12 cellular contexts compared by ENCODE assay signal in genomic region chr3:59856921-59857320, GRCh38.
A peak's percentile ranks its signal among the peaks of the same experiment; 100 is the strongest.
DNase-seq lines count a peak whose midpoint lies in the region; ATAC-seq and TF ChIP-seq lines count a peak whose summit lies in the region.
"Had no signal": no experiment of that assay in that cellular context is flagged by ENCODE, and none has a peak within 500 bp of the region (broad histone marks: within the 10 kb centered on the region; RNA-seq: fewer than 3 reads in every experiment).

No MANE protein-coding gene starts in this region.

- TF ChIP-seq CTCF in IMR-90 (conservative IDR thresholded peaks at IDR 0.05; ENCODE audit: low read depth, low read length) (no peak), OCI-LY3 (IDR thresholded peaks at IDR 0.05; ENCODE audit: low read depth, low read length) (no peak), hepatocyte (IDR thresholded peaks at IDR 0.05; ENCODE audit: poor library complexity) (no peak), type B pancreatic cell (conservative IDR thresholded peaks at IDR 0.05) (no peak)

- H4K20me1 ChIP-seq in IMR-90 (ENCODE audit: insufficient read depth, low read length) = no peaks in the 10 kb centered on the region
- no peaks in the 10 kb centered on the region for H4K20me1 ChIP-seq in OCI-LY3 (ENCODE audit: insufficient read depth, low read length)
- no peaks in the 10 kb centered on the region for H4K20me1 ChIP-seq in hepatocyte (ENCODE audit: insufficient read depth, poor library complexity, severe bottlenecking)

- intact Hi-C loops in IMR-90 (cut with micrococcal nuclease) = loop anchor here (1.0 to 10.0 kb wide), 9 partner anchors 90 to 1032 kb away; no protein-coding TSS in a partner anchor

- H3K4me3 ChIP-seq in IMR-90 (ENCODE audit: insufficient read depth, low read depth, low read length) = no peak overlapping the region
- H3K4me3 ChIP-seq in OCI-LY3 (ENCODE audit: low read length) = no peak overlapping the region
- H3K4me3 ChIP-seq in hepatocyte = no peak overlapping the region
- H3K4me3 ChIP-seq: HAP-1, SK-N-MC had no signal

- H3K36me3 Mint-ChIP-seq in type B pancreatic cell = no peaks in the 10 kb centered on the region
- H3K36me3 Mint-ChIP-seq in activated naive CD8-positive, alpha-beta T cell treated with anti-CD3 and anti-CD28 coated beads for 36 hours = peaks cover 7% of the 10 kb centered on the region

- H4K8ac ChIP-seq in IMR-90 (ENCODE audit: low read depth in 2 of 2, low read length in 2 of 2) = peak overlapping the region in 1 of 2 experiments; percentile 27; a peak in 1 of 4 replicates

- H3K23ac ChIP-seq in IMR-90 (ENCODE audit: low read depth, low read length) = no peak overlapping the region

- peak overlapping the region; percentile 41 for H3K27ac Mint-ChIP-seq in type B pancreatic cell
- H3K27ac Mint-ChIP-seq in activated naive CD8-positive, alpha-beta T cell treated with anti-CD3 and anti-CD28 coated beads for 36 hours = no peak overlapping the region

- BruUV-seq in IMR-90 (replicated peaks; lab: Mats Ljungman, UMichigan) = no TSS peak

- H2AFZ ChIP-seq in IMR-90 (replicated peaks; ENCODE audit: low read length, poor library complexity) = no peak overlapping the region
- H2AFZ ChIP-seq in OCI-LY3 (ENCODE audit: low read depth, low read length) = no peak overlapping the region
- H2AFZ ChIP-seq in hepatocyte = no peak overlapping the region

- peak overlapping the region; percentile 59; the same call in 1 of the 2 replicates for H2BK20ac ChIP-seq in IMR-90 (ENCODE audit: low read depth, low read length)

- CTCF ChIA-PET in IMR-90 (lab: Yijun Ruan, JAX) = interaction anchor here (0.5 to 2.3 kb wide), 3 partner anchors 281 to 1001 kb away, joined by 3 to 10 read pairs (median 9); no protein-coding TSS in a partner anchor

- H3K79me1 ChIP-seq in IMR-90 (ENCODE audit: low read depth in 1 of 2, low read length in 2 of 2) = no peaks in the 10 kb centered on the region

- POLR2A ChIA-PET in IMR-90 (lab: Charles Lee; ENCODE audit: unreplicated experiment) = interaction anchor here (0.6 kb wide), 1 partner anchor 222 kb away, joined by 3 read pairs; no protein-coding TSS in a partner anchor

- peak overlapping the region; percentile 11 for H2BK120ac ChIP-seq in IMR-90 (ENCODE audit: low read depth, low read length)

- no CpG with 5 or more reads among the region's 5 CpGs for WGBS in IMR-90 (ENCODE audit: extremely low coverage in 2 of 2, insufficient read length in 1 of 2), 2 experiments
- WGBS in hepatocyte (ENCODE audit: low lambda C conversion rate, missing lambda C conversion rate) = 89% methylated on average over 5 of the region's 5 CpGs

- H3K9me1 ChIP-seq in IMR-90 (ENCODE audit: insufficient read depth, low read length) = no peaks in the 10 kb centered on the region

- no peak for DNase-seq in IMR-90
- no peak for DNase-seq in hepatocyte (ENCODE audit: low spot score)
- no peak for DNase-seq in type B pancreatic cell (ENCODE audit: extremely low spot score, unreplicated experiment)
- no peak for DNase-seq in amygdala (lab: John Stamatoyannopoulos, UW)
- no peak for DNase-seq in G401 (ENCODE audit: low spot score)
- no peak for DNase-seq in activated naive CD8-positive, alpha-beta T cell treated with anti-CD3 and anti-CD28 coated beads for 36 hours
- DNase-seq: DMS79, NCI-H1105, Right ventricle myocardium superior had no signal

- H3K9ac ChIP-seq in IMR-90 (ENCODE audit: low read depth, low read length) (no peak overlapping the region), OCI-LY3 (ENCODE audit: low read length) (no peak overlapping the region)

- peaks cover 17% of the 10 kb centered on the region for H3K4me1 Mint-ChIP-seq in type B pancreatic cell (ENCODE audit: unreplicated experiment)
- peaks cover 7% of the 10 kb centered on the region for H3K4me1 Mint-ChIP-seq in activated naive CD8-positive, alpha-beta T cell treated with anti-CD3 and anti-CD28 coated beads for 36 hours

- no peaks in the 10 kb centered on the region for H3K27me3 ChIP-seq in IMR-90 (ENCODE audit: control insufficient read depth, insufficient read depth, low read length)
- H3K27me3 ChIP-seq in OCI-LY3 (ENCODE audit: low read depth, low read length) = peaks cover 18% of the 10 kb centered on the region
- no peaks in the 10 kb centered on the region for H3K27me3 ChIP-seq in hepatocyte

- no peak overlapping the region for H2BK5ac ChIP-seq in IMR-90 (ENCODE audit: low read depth, low read length, poor library complexity, severe bottlenecking)

- H3K4me3 Mint-ChIP-seq in type B pancreatic cell = no peak overlapping the region
- H3K4me3 Mint-ChIP-seq in activated naive CD8-positive, alpha-beta T cell treated with anti-CD3 and anti-CD28 coated beads for 36 hours = no peak overlapping the region

- peaks cover 9% of the 10 kb centered on the region for H3K9me3 Mint-ChIP-seq in type B pancreatic cell
- H3K9me3 Mint-ChIP-seq in activated naive CD8-positive, alpha-beta T cell treated with anti-CD3 and anti-CD28 coated beads for 36 hours = peaks cover under 1% of the 10 kb centered on the region

- no peak overlapping the region for H2AK9ac ChIP-seq in IMR-90 (replicated peaks; ENCODE audit: low read depth, low read length, poor library complexity)

- peak overlapping the region; percentile 12; the same call in 1 of the 2 replicates for H3K18ac ChIP-seq in IMR-90 (ENCODE audit: low read depth, low read length)

- H3K4me2 ChIP-seq in IMR-90 (ENCODE audit: low read depth, low read length) = no peak overlapping the region
- H3K4me2 ChIP-seq in OCI-LY3 (ENCODE audit: low read length) = peak overlapping the region; percentile 66; the same call in 1 of the 2 replicates
- no peak overlapping the region for H3K4me2 ChIP-seq in hepatocyte

- H3K27me3 Mint-ChIP-seq in type B pancreatic cell = peaks cover 15% of the 10 kb centered on the region
- H3K27me3 Mint-ChIP-seq in activated naive CD8-positive, alpha-beta T cell treated with anti-CD3 and anti-CD28 coated beads for 36 hours = no peaks in the 10 kb centered on the region

- no peak overlapping the region for H3K56ac ChIP-seq in IMR-90 (ENCODE audit: extremely low read depth, insufficient read depth, low read length)

- dilution Hi-C loops in IMR-90 (cut with HindIII; ENCODE audit: low sequenced_read_pairs, unreplicated experiment) = no loop called here

- H2BK15ac ChIP-seq in IMR-90 (ENCODE audit: low read depth, low read length) = peak overlapping the region; percentile 9; the same call in 1 of the 3 replicates

- no peak overlapping the region for H2AK5ac ChIP-seq in IMR-90 (ENCODE audit: low read depth, low read length)

- H3K4me1 ChIP-seq in IMR-90 (ENCODE audit: control insufficient read depth, insufficient read depth, low read length) (no peaks in the 10 kb centered on the region), OCI-LY3 (ENCODE audit: low read length) (peaks cover 11% of the 10 kb centered on the region), hepatocyte (ENCODE audit: insufficient read depth) (peaks cover 5% of the 10 kb centered on the region)

- H3K36me3 ChIP-seq in IMR-90 (ENCODE audit: control insufficient read depth, insufficient read depth, low read length) (no peaks in the 10 kb centered on the region), OCI-LY3 (replicated peaks; ENCODE audit: low read depth, low read length) (no peaks in the 10 kb centered on the region), hepatocyte (replicated peaks; ENCODE audit: insufficient read depth, low read depth) (no peaks in the 10 kb centered on the region)
- H3K36me3 ChIP-seq: HAP-1 had no signal

- H3K9me3 ChIP-seq in IMR-90 (ENCODE audit: control insufficient read depth, insufficient read depth, low read length) (no peaks in the 10 kb centered on the region), OCI-LY3 (ENCODE audit: insufficient read depth, low read length) (no peaks in the 10 kb centered on the region), hepatocyte (ENCODE audit: low read depth) (no peaks in the 10 kb centered on the region)
- H3K9me3 ChIP-seq: HAP-1 had no signal

- 0 out of 2 replicates have a peak overlapping the region, but pooled peaks have one; percentile 63 for H4K91ac ChIP-seq in IMR-90 (ENCODE audit: insufficient read depth, low read depth, low read length)

- H4K5ac ChIP-seq in IMR-90 (ENCODE audit: low read depth, low read length) = no peak overlapping the region

- no peaks in the 10 kb centered on the region for H3K79me2 ChIP-seq in OCI-LY3 (ENCODE audit: low read length)
- H3K79me2 ChIP-seq in hepatocyte = no peaks in the 10 kb centered on the region

- peak overlapping the region; percentile 30 for H3K4ac ChIP-seq in IMR-90 (ENCODE audit: low read depth, low read length)

- H3K9me2 ChIP-seq in hepatocyte (replicated peaks; ENCODE audit: insufficient read depth) = no peaks in the 10 kb centered on the region

- in situ Hi-C loops in IMR-90 (cut with MboI; ENCODE audit: low sequenced_read_pairs) (loop anchor here (5.0 to 25.0 kb wide), 2 partner anchors 645 to 1045 kb away; no protein-coding TSS in a partner anchor), G401 (cut with HindIII; ENCODE audit: low sequenced_read_pairs) (no loop called here)

- no peak overlapping the region for H3K14ac ChIP-seq in IMR-90 (replicated peaks; ENCODE audit: low read depth, low read length)

- no peak for ATAC-seq in IMR-90 (ENCODE audit: low read depth)

- TF ChIP-seq RAD21 in IMR-90 (IDR thresholded peaks at IDR 0.05; ENCODE audit: low read length) = no peak

- no peak for TF ChIP-seq POLR2A in IMR-90 (IDR thresholded peaks at IDR 0.05; ENCODE audit: low read depth, low read length)

- no peak overlapping the region for H3K27ac ChIP-seq in IMR-90 (ENCODE audit: insufficient read depth, low read length)
- no peak overlapping the region for H3K27ac ChIP-seq in OCI-LY3 (ENCODE audit: low read length)
- peak overlapping the region; percentile 41 for H3K27ac ChIP-seq in hepatocyte
- H3K27ac ChIP-seq: SK-N-MC had no signal

TF ChIP-seq in IMR-90, 13 proteins besides CTCF, POLR2A, EP300 and RAD21 (continues in another document):
- TF ChIP-seq MXI1 (IDR thresholded peaks at IDR 0.05; ENCODE audit: borderline replicate concordance, low read depth, low read length) (no peak), RCOR1 (IDR thresholded peaks at IDR 0.05; ENCODE audit: insufficient replicate concordance, low read length) (no peak), MAZ (IDR thresholded peaks at IDR 0.05; ENCODE audit: borderline replicate concordance, low read depth, low read length) (no peak), MAFK (IDR thresholded peaks at IDR 0.05; ENCODE audit: low read depth, low read length) (no peak), SMC3 (IDR thresholded peaks at IDR 0.05; ENCODE audit: low read depth, low read length) (no peak), RFX5 (IDR thresholded peaks at IDR 0.05; ENCODE audit: low read depth, low read length) (no peak), CEBPB (IDR thresholded peaks at IDR 0.05; ENCODE audit: low read depth, low read length) (no peak), USF2 (IDR thresholded peaks at IDR 0.05; ENCODE audit: low read depth, low read length) (no peak), FOS (IDR thresholded peaks at IDR 0.05; ENCODE audit: low read depth, low read length) (no peak)
